8 cellular contexts compared by ENCODE assay signal in genomic region chr10:94545277-94546057, GRCh38. TPM values are rescaled to one million over a fixed set of nuclear protein-coding genes. Genes with fewer than 3 reads are reported as not detected.
DNase-seq lines count a peak whose midpoint lies in the region; ATAC-seq and TF ChIP-seq lines count a peak whose summit lies in the region.

Gene HELLS (plus strand): TSS chr10:94545788. CDS start chr10:94545922, 134 bp downstream.

- peak; percentile 72 for ATAC-seq in GM19043 (IDR thresholded peaks at IDR 0.05; ENCODE audit: low read depth, unreplicated experiment)
- ATAC-seq in HG03342 (IDR thresholded peaks at IDR 0.05; ENCODE audit: unreplicated experiment): peak; percentile 76

- no peaks in the 10 kb centered on the region for H3K9me3 Mint-ChIP-seq in chondrocyte (ENCODE audit: low read depth)

- DNase-seq in Ammon's horn (ENCODE audit: low spot score): peak; percentile 60
- DNase-seq in NCI-H345 (lab: John Stamatoyannopoulos, UW): peak; percentile 83
- peak; percentile 74 for DNase-seq in activated CD4-positive, CD25-positive, alpha-beta regulatory T cell treated with anti-CD3 and anti-CD28 coated beads, Interleukin-2, amount 50 U/mL, for 72 hours
- no peak for DNase-seq in chondrocyte (ENCODE audit: low spot score)
- peak; percentile 90 for DNase-seq in kidney glomerular epithelial cell (lab: John Stamatoyannopoulos, UW)
- DNase-seq in stimulated activated CD4-positive, alpha-beta T cell treated with anti-CD3 and anti-CD28 coated beads, Interleukin-1b, Interleukin-23, amount 100 ng/mL, for 1 hour (ENCODE audit: low read depth in 2 of 2): peak; percentile 12 to 46

- H3K36me3 Mint-ChIP-seq in chondrocyte (ENCODE audit: low read depth): no peaks in the 10 kb centered on the region

- TF ChIP-seq CTCF in chondrocyte (IDR thresholded peaks at IDR 0.05): no peak

- H3K27me3 Mint-ChIP-seq in chondrocyte (ENCODE audit: low read depth): no peaks in the 10 kb centered on the region

- H3K27ac Mint-ChIP-seq in chondrocyte (ENCODE audit: unreplicated experiment): peak within 1 kb of the TSS; percentile 96

- H3K4me1 Mint-ChIP-seq in chondrocyte (ENCODE audit: low read depth): peaks cover 24% of the 10 kb centered on the region

- H3K4me3 Mint-ChIP-seq in chondrocyte (ENCODE audit: unreplicated experiment): peak within 1 kb of the TSS; percentile 100

RNA-seq across cellular contexts. Expression of gene HELLS, which starts in this region (rescaled TPM):
- total RNA-seq in chondrocyte: 11.7 to 45.3 TPM (median 16.4 TPM) in 3 replicates
